In the genomic region with DNA sequence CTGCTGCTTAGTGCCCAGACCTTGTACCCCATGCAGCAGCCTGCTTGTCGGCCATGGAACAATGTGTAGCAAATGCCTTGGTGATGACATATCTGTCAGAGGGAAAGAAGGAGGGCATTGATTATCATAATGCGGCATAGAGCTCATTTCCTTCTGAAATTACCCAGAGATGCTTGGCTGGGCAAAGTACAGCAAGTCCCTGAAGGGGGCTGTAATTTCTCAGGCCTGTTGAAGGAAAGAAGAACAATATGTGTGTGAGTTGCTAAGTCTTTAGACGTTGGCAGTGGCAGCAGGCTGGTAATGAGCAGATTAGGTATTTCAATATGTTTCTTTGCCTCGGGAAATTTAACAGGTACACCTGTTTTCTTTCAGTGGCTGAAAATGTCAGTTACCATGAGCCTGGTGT, we compare ENCODE assay signal across 16 cellular contexts.
DNase-seq lines count a peak whose midpoint lies in the region; ATAC-seq, FAIRE-seq and TF ChIP-seq lines count a peak whose summit lies in the region.
"Had no signal": no experiment of that assay in that cellular context is flagged by ENCODE, and none has a peak within 500 bp of the region (broad histone marks: within the 10 kb centered on the region; RNA-seq: fewer than 3 reads in every experiment).

No MANE protein-coding gene starts in this region.

- H3K27ac ChIP-seq in right atrium auricular region (peak overlapping the region in 1 of 2 donors; percentile 24), endothelial cell of umbilical vein (ENCODE audit: insufficient read depth, low read depth, low read length) (peak overlapping the region; percentile 19)
- H3K27ac ChIP-seq: RWPE1, upper lobe of left lung had no signal

- H4K20me1 ChIP-seq in endothelial cell of umbilical vein (replicated peaks; ENCODE audit: control insufficient read depth, extremely low read depth, insufficient read depth, low read length), result no peaks in the 10 kb centered on the region

- peak overlapping the region; percentile 38 for H3K4me2 ChIP-seq in endothelial cell of umbilical vein (ENCODE audit: insufficient read depth, low read length)

- H3K9me3 ChIP-seq in right atrium auricular region (no peaks in the 10 kb centered on the region), endothelial cell of umbilical vein (replicated peaks; ENCODE audit: control insufficient read depth, insufficient read depth, low read length) (no peaks in the 10 kb centered on the region)
- H3K9me3 ChIP-seq: upper lobe of left lung had no signal

- H3K4me3 Mint-ChIP-seq in nephron progenitor cell, result no peak overlapping the region
- peak overlapping the region; percentile 44 for H3K4me3 Mint-ChIP-seq in type B pancreatic cell
- H3K4me3 Mint-ChIP-seq: CD14-positive monocyte; stimulated activated effector memory CD8-positive, alpha-beta T cell treated with anti-CD3 and anti-CD28 coated beads, Interleukin-12 subunit alpha, Interleukin-12 subunit beta, amount 100 ng/mL, for 72 hours had no signal

- no peak for FAIRE-seq in endothelial cell of umbilical vein (lab: Jason Lieb, UNC)
- FAIRE-seq: A204.1 had no signal

- H3K4me3 ChIP-seq in right atrium auricular region, result no peak overlapping the region
- no peak overlapping the region for H3K4me3 ChIP-seq in endothelial cell of umbilical vein (replicated peaks in 1 of 3; ENCODE audit: insufficient read depth in 1 of 3, low read depth in 1 of 3, low read length in 3 of 3)
- H3K4me3 ChIP-seq: upper lobe of left lung had no signal

- H3K9ac ChIP-seq in endothelial cell of umbilical vein (replicated peaks; ENCODE audit: extremely low read depth, insufficient read depth, low read length), result peak overlapping the region; percentile 17

- peak overlapping the region; percentile 64 for H2AFZ ChIP-seq in endothelial cell of umbilical vein (ENCODE audit: low read depth, low read length)

- H3K4me1 ChIP-seq in right atrium auricular region, result peaks cover 0 to 28% of the 10 kb centered on the region in 2 donors
- H3K4me1 ChIP-seq in endothelial cell of umbilical vein (ENCODE audit: control insufficient read depth, extremely low read depth, insufficient read depth, low read length), result peaks cover 16% of the 10 kb centered on the region

- POLR2A ChIA-PET in endothelial cell of umbilical vein (lab: Charles Lee), result no interaction called here

- CTCF ChIA-PET in endothelial cell of umbilical vein (lab: Charles Lee), result interaction anchor here (1.3 to 4.1 kb wide), 4 partner anchors 10 to 296 kb away, joined by 4 to 37 read pairs (median 4); no protein-coding TSS in a partner anchor

- dilution Hi-C loops in endothelial cell of umbilical vein (cut with MboI; ENCODE audit: extremely low pct_ligation_motif_present, low sequenced_read_pairs), result no loop called here

- H3K9me1 ChIP-seq in endothelial cell of umbilical vein (replicated peaks; ENCODE audit: control insufficient read depth, extremely low read depth, insufficient read depth, low read length), result no peaks in the 10 kb centered on the region

- no peak for DNase-seq in Right ventricle myocardium superior
- DNase-seq in right atrium auricular region (ENCODE audit: low spot score), result no peak
- DNase-seq in endothelial cell of umbilical vein (ENCODE audit: low read depth, low spot score), result peak; percentile 21
- DNase-seq in nephron progenitor cell, result no peak
- no peak for DNase-seq in type B pancreatic cell (ENCODE audit: extremely low spot score, unreplicated experiment)
- DNase-seq in activated effector memory CD4-positive, alpha-beta T cell treated with anti-CD3 and anti-CD28 coated beads, Interleukin-2, amount 50 U/mL, for 16 hours, result no peak
- no peak for DNase-seq in NCI-H2081 (lab: John Stamatoyannopoulos, UW)
- DNase-seq: activated effector memory CD4-positive, alpha-beta T cell treated with Interleukin-2 at 50 U/mL for 16 hours; glutamatergic neuron; occipital lobe; upper lobe of left lung had no signal

- no peaks in the 10 kb centered on the region for H3K27me3 Mint-ChIP-seq in nephron progenitor cell (ENCODE audit: low read depth, poor library complexity)
- peaks cover 2% of the 10 kb centered on the region for H3K27me3 Mint-ChIP-seq in type B pancreatic cell

- H3K27me3 ChIP-seq in right atrium auricular region (no peaks in the 10 kb centered on the region), endothelial cell of umbilical vein (ENCODE audit: control insufficient read depth in 2 of 2, insufficient read depth in 2 of 2, low read length in 2 of 2) (no peaks in the 10 kb centered on the region)
- H3K27me3 ChIP-seq: upper lobe of left lung had no signal

- intact Hi-C loops in Right ventricle myocardium superior (cut with DNase I) (no loop called here), endothelial cell of umbilical vein (cut with micrococcal nuclease) (no loop called here)

- H3K4me1 Mint-ChIP-seq in nephron progenitor cell (peaks cover 31% of the 10 kb centered on the region), type B pancreatic cell (ENCODE audit: unreplicated experiment) (peaks cover 36% of the 10 kb centered on the region)

- H3K36me3 ChIP-seq in right atrium auricular region (no peaks in the 10 kb centered on the region), endothelial cell of umbilical vein (ENCODE audit: control insufficient read depth in 2 of 2, extremely low read depth in 1 of 2, insufficient read depth in 2 of 2, low read length in 2 of 2) (no peaks in the 10 kb centered on the region)
- H3K36me3 ChIP-seq: upper lobe of left lung had no signal

- no peaks in the 10 kb centered on the region for H3K9me3 Mint-ChIP-seq in nephron progenitor cell
- no peaks in the 10 kb centered on the region for H3K9me3 Mint-ChIP-seq in type B pancreatic cell
- H3K9me3 Mint-ChIP-seq: stimulated activated effector memory CD8-positive, alpha-beta T cell treated with anti-CD3 and anti-CD28 coated beads, Interleukin-12 subunit alpha, Interleukin-12 subunit beta, amount 100 ng/mL, for 72 hours had no signal

- no peaks in the 10 kb centered on the region for H3K36me3 Mint-ChIP-seq in nephron progenitor cell (ENCODE audit: low read depth)
- no peaks in the 10 kb centered on the region for H3K36me3 Mint-ChIP-seq in type B pancreatic cell
- H3K36me3 Mint-ChIP-seq: CD14-positive monocyte; stimulated activated effector memory CD8-positive, alpha-beta T cell treated with anti-CD3 and anti-CD28 coated beads, Interleukin-12 subunit alpha, Interleukin-12 subunit beta, amount 100 ng/mL, for 72 hours had no signal

- no peak for TF ChIP-seq POLR2A in endothelial cell of umbilical vein (IDR thresholded peaks at IDR 0.05; ENCODE audit: low read depth, low read length)

- no TSS peak for BruUV-seq in endothelial cell of umbilical vein (replicated peaks; lab: Mats Ljungman, UMichigan)

- no peaks in the 10 kb centered on the region for H3K79me2 ChIP-seq in endothelial cell of umbilical vein (ENCODE audit: control insufficient read depth, insufficient read depth, low read length)

- H3K27ac Mint-ChIP-seq in nephron progenitor cell, result peak overlapping the region; percentile 13
- peak overlapping the region; percentile 60 for H3K27ac Mint-ChIP-seq in type B pancreatic cell
- H3K27ac Mint-ChIP-seq: CD14-positive monocyte; stimulated activated effector memory CD8-positive, alpha-beta T cell treated with anti-CD3 and anti-CD28 coated beads, Interleukin-12 subunit alpha, Interleukin-12 subunit beta, amount 100 ng/mL, for 72 hours had no signal

- TF ChIP-seq CTCF in right atrium auricular region (IDR thresholded peaks at IDR 0.05) (no peak), endothelial cell of umbilical vein (IDR thresholded peaks at IDR 0.05; ENCODE audit: extremely low read depth in 1 of 2, insufficient read depth in 1 of 2, low read depth in 1 of 2, low read length in 2 of 2) (no peak), nephron progenitor cell (IDR thresholded peaks at IDR 0.05) (no peak), type B pancreatic cell (conservative IDR thresholded peaks at IDR 0.05) (no peak)

- ATAC-seq in Right ventricle myocardium superior (ENCODE audit: poor library complexity) (peak; percentile 19), HG03469 (IDR thresholded peaks at IDR 0.05; ENCODE audit: unreplicated experiment) (no peak)
- ATAC-seq: stimulated activated effector memory CD8-positive, alpha-beta T cell treated with anti-CD3 and anti-CD28 coated beads, Interleukin-12 subunit alpha, Interleukin-12 subunit beta, amount 100 ng/mL, for 72 hours had no signal

TF ChIP-seq in endothelial cell of umbilical vein, 7 proteins besides CTCF, POLR2A, EP300 and RAD21:
- no peak for TF ChIP-seq MYC (IDR thresholded peaks at IDR 0.05; ENCODE audit: low read depth, low read length)
- TF ChIP-seq FOS (IDR thresholded peaks at IDR 0.05; ENCODE audit: borderline replicate concordance, insufficient read depth, low read length), result no peak
- no peak for TF ChIP-seq JUN (IDR thresholded peaks at IDR 0.05; ENCODE audit: borderline replicate concordance, insufficient read depth, insufficient read length, low read depth)
